ENCODE assay signal across 13 cellular contexts in the genomic region with DNA sequence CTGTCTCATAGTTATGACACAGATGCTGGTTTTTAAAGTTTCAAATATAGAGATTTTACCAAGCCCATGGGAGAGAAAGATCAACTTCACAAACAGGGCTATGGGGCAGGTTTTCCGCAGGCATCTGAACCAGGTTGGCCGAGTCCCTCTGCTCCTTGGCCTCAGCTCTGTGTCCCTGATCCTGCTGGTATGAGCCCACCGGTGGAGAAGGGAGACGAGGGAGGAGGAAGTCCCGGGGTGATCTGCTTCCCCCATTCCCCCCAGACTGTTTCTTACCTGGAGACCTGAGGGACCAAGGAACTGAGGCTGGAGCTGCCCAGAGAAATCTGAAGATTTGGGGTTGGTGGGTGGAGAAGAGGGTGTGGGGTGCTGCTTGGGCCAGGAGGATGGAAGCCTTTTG. TPM values are rescaled to one million over a fixed set of nuclear protein-coding genes. Genes with fewer than 3 reads are reported as not detected.
DNase-seq lines count a peak whose midpoint lies in the region; ATAC-seq and TF ChIP-seq lines count a peak whose summit lies in the region.
"Had no signal": no experiment of that assay in that cellular context is flagged by ENCODE, and none has a peak within 500 bp of the region (broad histone marks: within the 10 kb centered on the region; RNA-seq: fewer than 3 reads in every experiment).

No MANE protein-coding gene starts in this region.

- TF ChIP-seq CTCF in CD14-positive monocyte (IDR thresholded peaks at IDR 0.05) (no peak), Peyer's patch (IDR thresholded peaks at IDR 0.05) (no peak), gastroesophageal sphincter (IDR thresholded peaks at IDR 0.05) (no peak)

- H3K4me1 ChIP-seq in Peyer's patch (peaks cover 3 to 66% (median 17%) of the 10 kb centered on the region in 4 donors), gastroesophageal sphincter (peaks cover 6 to 99% (median 48%) of the 10 kb centered on the region in 3 donors)

- H3K9me3 Mint-ChIP-seq in CD14-positive monocyte: peaks cover 0 to 2% (median 0%) of the 10 kb centered on the region in 7 donors
- H3K9me3 Mint-ChIP-seq in stimulated activated memory B cell treated with anti-CD40 and anti-IgM and Interleukin-4, amounts not matched to agents 10 μg/mL and 1 μg/mL and 100 μg/mL, for 72 hours: peaks cover 4% of the 10 kb centered on the region

- no peak for TF ChIP-seq POLR2A in Peyer's patch (IDR thresholded peaks at IDR 0.05)
- no peak for TF ChIP-seq POLR2A in gastroesophageal sphincter (IDR thresholded peaks at IDR 0.05)

- H3K36me3 ChIP-seq in Peyer's patch (no peaks in the 10 kb centered on the region), gastroesophageal sphincter (no peaks in the 10 kb centered on the region)
- H3K36me3 ChIP-seq: adrenal gland, BE2C had no signal

- intact Hi-C loops in CD14-positive monocyte (cut with micrococcal nuclease): loop anchor here in 1 of 2 donors (10.0 kb wide), 1 partner anchor 128 kb away; no protein-coding TSS in a partner anchor

- peaks cover 2 to 12% of the 10 kb centered on the region in 2 donors for H3K36me3 Mint-ChIP-seq in CD14-positive monocyte
- H3K36me3 Mint-ChIP-seq in stimulated activated memory B cell treated with anti-CD40 and anti-IgM and Interleukin-4, amounts not matched to agents 10 μg/mL and 1 μg/mL and 100 μg/mL, for 72 hours: no peaks in the 10 kb centered on the region

- no peaks in the 10 kb centered on the region for H3K9me3 ChIP-seq in Peyer's patch
- H3K9me3 ChIP-seq in gastroesophageal sphincter: no peaks in the 10 kb centered on the region
- H3K9me3 ChIP-seq: adrenal gland, BE2C had no signal

- H3K27me3 ChIP-seq in Peyer's patch (no peaks in the 10 kb centered on the region), gastroesophageal sphincter (no peaks in the 10 kb centered on the region)
- H3K27me3 ChIP-seq: adrenal gland, BE2C had no signal

- WGBS in gastroesophageal sphincter (ENCODE audit: low coverage in 1 of 2), 2 donors: 80 to 91% methylated on average over 1 to 5 of the region's 5 CpGs

- no peak for ATAC-seq in gastroesophageal sphincter
- ATAC-seq in stimulated activated memory B cell treated with anti-CD40 and anti-IgM and Interleukin-4, amounts not matched to agents 10 μg/mL and 1 μg/mL and 100 μg/mL, for 72 hours: no peak
- ATAC-seq in GM21423 (IDR thresholded peaks at IDR 0.05; ENCODE audit: unreplicated experiment): no peak
- ATAC-seq in GM18520 (IDR thresholded peaks at IDR 0.05; ENCODE audit: unreplicated experiment): no peak

- DNase-seq in CD14-positive monocyte (ENCODE audit: low spot score): no peak
- DNase-seq in Peyer's patch: no peak
- DNase-seq in NK-92 treated with Interleukin-12 subunit alpha and Interleukin-12 subunit beta, amount 100 ng/mL, for 24 hours (lab: John Stamatoyannopoulos, UW): no peak
- DNase-seq: BE2C, Kasumi-1, NCI-H146, OCI-M1 had no signal

- peaks cover 0 to 8% (median 2%) of the 10 kb centered on the region in 3 donors for H3K27me3 Mint-ChIP-seq in CD14-positive monocyte (ENCODE audit: low read depth in 3 of 3)
- no peaks in the 10 kb centered on the region for H3K27me3 Mint-ChIP-seq in stimulated activated memory B cell treated with anti-CD40 and anti-IgM and Interleukin-4, amounts not matched to agents 10 μg/mL and 1 μg/mL and 100 μg/mL, for 72 hours

- TF ChIP-seq EP300 in gastroesophageal sphincter (IDR thresholded peaks at IDR 0.05): no peak

- H3K27ac Mint-ChIP-seq in CD14-positive monocyte: peak overlapping the region in 5 of 7 donors; percentile 6 to 89 (median 68)
- peak overlapping the region; percentile 88 for H3K27ac Mint-ChIP-seq in stimulated activated memory B cell treated with anti-CD40 and anti-IgM and Interleukin-4, amounts not matched to agents 10 μg/mL and 1 μg/mL and 100 μg/mL, for 72 hours

- no peak overlapping the region for H3K4me3 Mint-ChIP-seq in CD14-positive monocyte
- H3K4me3 Mint-ChIP-seq in stimulated activated memory B cell treated with anti-CD40 and anti-IgM and Interleukin-4, amounts not matched to agents 10 μg/mL and 1 μg/mL and 100 μg/mL, for 72 hours: no peak overlapping the region

- peak overlapping the region in 3 of 4 donors; percentile 55 to 92 (median 83) for H3K27ac ChIP-seq in Peyer's patch
- H3K27ac ChIP-seq in gastroesophageal sphincter: peak overlapping the region; percentile 94 to 96 (median 95)
- H3K27ac ChIP-seq: epithelial cell of prostate had no signal

- H3K4me3 ChIP-seq in Peyer's patch (no peak overlapping the region), gastroesophageal sphincter (no peak overlapping the region)
- H3K4me3 ChIP-seq: adrenal gland had no signal

- peaks cover 70% of the 10 kb centered on the region for H3K4me1 Mint-ChIP-seq in CD14-positive monocyte
- peaks cover 79% of the 10 kb centered on the region for H3K4me1 Mint-ChIP-seq in stimulated activated memory B cell treated with anti-CD40 and anti-IgM and Interleukin-4, amounts not matched to agents 10 μg/mL and 1 μg/mL and 100 μg/mL, for 72 hours

RNA-seq across cellular contexts. Expression of gene BTG2, which starts 28.9 kb away (rescaled TPM):
- 100 to 1,000 TPM; 293 to 483 TPM for polyA plus RNA-seq in CD14-positive monocyte
- total RNA-seq in Peyer's patch: 100 to 1,000 TPM in 1 of 4 donors, 10 to 100 TPM in 3; 45.0 to 129 (median 58.8) TPM
- 100 to 1,000 TPM in 3 of 4 donors, 10 to 100 TPM in 1; 74.5 to 169 (median 116) TPM for total RNA-seq in gastroesophageal sphincter

RNA-seq across cellular contexts. Expression of gene CHIT1, which starts 46.9 kb away (rescaled TPM):
- under 1 TPM in 1 of 2 donors, not detected in 1; 0.51 TPM for polyA plus RNA-seq in CD14-positive monocyte
- total RNA-seq in Peyer's patch (1 to 10 TPM in 1 of 4 donors, under 1 TPM in 1, not detected in 2; 0.67 to 4.1 TPM), gastroesophageal sphincter (under 1 TPM in 2 of 4 donors, not detected in 2; 0.13 to 0.16 TPM)
